In genomic region chr10:124708246-124708779, GRCh38 we compare ENCODE assay signal across 10 cellular contexts. TPM values are rescaled to one million over a fixed set of nuclear protein-coding genes. Genes with fewer than 3 reads are reported as not detected.
A peak's percentile ranks its signal among the peaks of the same experiment; 100 is the strongest.
DNase-seq lines count a peak whose midpoint lies in the region; ATAC-seq, FAIRE-seq and TF ChIP-seq lines count a peak whose summit lies in the region.
"Had no signal": no experiment of that assay in that cellular context is flagged by ENCODE, and none has a peak within 500 bp of the region (broad histone marks: within the 10 kb centered on the region; RNA-seq: fewer than 3 reads in every experiment).

No MANE protein-coding gene starts in this region.

- H3K79me1 ChIP-seq in H1 (ENCODE audit: low read depth, low read length), result peaks cover 2% of the 10 kb centered on the region; the same call in 1 of the 2 replicates

- H3K14ac ChIP-seq in H1 (ENCODE audit: insufficient read length), result no peak overlapping the region

- POLR2A ChIA-PET in H1 (lab: Charles Lee; ENCODE audit: partially characterized antibody), result no interaction called here

- 87% methylated on average over 9 of the region's 9 CpGs; no CpG with 5 or more reads in 1 of the 2 experiments for WGBS in H1 (ENCODE audit: extremely low coverage in 1 of 2, insufficient coverage in 1 of 2, insufficient read length in 1 of 2, insufficient replicate concordance in 2 of 2, low coverage in 1 of 2, low lambda C conversion rate in 2 of 2, missing lambda C conversion rate in 1 of 2), 2 experiments
- 14 to 30% (median 24%) methylated on average over 9 of the region's 9 CpGs for WGBS in ovary, 3 donors

- 0 out of 4 replicates have a peak overlapping the region, but pooled peaks of 1 of the 2 experiments have one; percentile 4 for H3K4me2 ChIP-seq in H1 (ENCODE audit: insufficient read depth in 1 of 2, low read depth in 2 of 2, low read length in 2 of 2)

- no peak for TF ChIP-seq RAD21 in H1 (IDR thresholded peaks at IDR 0.05 in 1 of 2, conservative IDR thresholded peaks at IDR 0.05 in 1 of 2; ENCODE audit: low read depth in 2 of 2, low read length in 2 of 2)

- CTCF ChIA-PET in H1 (lab: Charles Lee; ENCODE audit: partially characterized antibody), result interaction anchor here (0.7 to 3.3 kb wide), 8 partner anchors 11 to 169 kb away, joined by 3 to 30 read pairs (median 9); no protein-coding TSS in a partner anchor

- H3K4me3 ChIP-seq in H1 (ENCODE audit: extremely low read depth in 1 of 4, insufficient read depth in 2 of 4, low read depth in 3 of 4, low read length in 4 of 4) (no peak overlapping the region), ovary (no peak overlapping the region)

- no peak overlapping the region; a peak in 1 of 7 replicates for H3K9ac ChIP-seq in H1 (replicated peaks in 1 of 4; ENCODE audit: extremely low read depth in 1 of 4, low read depth in 3 of 4, low read length in 3 of 4)

- no peak overlapping the region for H3K4ac ChIP-seq in H1 (replicated peaks; ENCODE audit: insufficient read length, low read depth, low read length)

- no peaks in the 10 kb centered on the region for H3K9me3 ChIP-seq in H1 (ENCODE audit: insufficient read depth in 2 of 2, low read depth in 1 of 2, low read length in 1 of 2)
- H3K9me3 ChIP-seq in ovary, result no peaks in the 10 kb centered on the region

- H2AK5ac ChIP-seq in H1 (ENCODE audit: low read depth, low read length), result no peak overlapping the region

- H2BK12ac ChIP-seq in H1 (ENCODE audit: low read depth, low read length), result no peak overlapping the region

- no peak overlapping the region for H4K8ac ChIP-seq in H1 (ENCODE audit: extremely low read depth, insufficient read depth, low read length)

- no peak for FAIRE-seq in H1 (lab: Jason Lieb, UNC)

- peaks cover 3 to 13% of the 10 kb centered on the region in 2 experiments for H4K20me1 ChIP-seq in H1 (replicated peaks in 1 of 2; ENCODE audit: control insufficient read depth in 1 of 2, insufficient read depth in 2 of 2, low read length in 2 of 2)

- H2BK15ac ChIP-seq in H1 (ENCODE audit: low read length), result no peak overlapping the region

- no peak overlapping the region for H2BK20ac ChIP-seq in H1 (ENCODE audit: low read length)

- TF ChIP-seq CTCF in H1 (IDR thresholded peaks at IDR 0.05; ENCODE audit: control extremely low read depth in 1 of 3, insufficient read depth in 1 of 3, low read depth in 1 of 3, low read length in 3 of 3) (no peak), ovary (IDR thresholded peaks at IDR 0.05) (no peak)

- intact Hi-C loops in ovary (cut with DNase I), result no loop called here

- H3K18ac ChIP-seq in H1 (ENCODE audit: extremely low read depth, low read length), result no peak overlapping the region

- TF ChIP-seq POLR2A in H1 (IDR thresholded peaks at IDR 0.05; ENCODE audit: control extremely low read depth in 1 of 2, low read depth in 2 of 2, low read length in 2 of 2), result no peak
- no peak for TF ChIP-seq POLR2A in ovary (IDR thresholded peaks at IDR 0.05)

- no peak overlapping the region for H3K23ac ChIP-seq in H1 (ENCODE audit: insufficient read length)

- no peak overlapping the region for H3K27ac ChIP-seq in H1 (ENCODE audit: low read depth, low read length)
- H3K27ac ChIP-seq in ovary, result peak overlapping the region; percentile 52 to 96

- 0 out of 2 replicates have a peak overlapping the region, but pooled peaks have one; percentile 27 for H2BK5ac ChIP-seq in H1 (ENCODE audit: low read depth, low read length)

- no peak for ATAC-seq in GM19463 (IDR thresholded peaks at IDR 0.05; ENCODE audit: unreplicated experiment)

- peaks cover 3 to 21% (median 13%) of the 10 kb centered on the region in 4 experiments; a peak in 6 of 7 replicates for H3K4me1 ChIP-seq in H1 (replicated peaks in 1 of 4; ENCODE audit: control insufficient read depth in 3 of 4, insufficient read depth in 4 of 4, low read length in 3 of 4)
- H3K4me1 ChIP-seq in ovary (ENCODE audit: insufficient read depth), result peaks cover 61% of the 10 kb centered on the region

- H4K5ac ChIP-seq in H1 (ENCODE audit: insufficient read length, low read depth, low read length), result no peak overlapping the region

- no peak overlapping the region for H3K56ac ChIP-seq in H1 (replicated peaks; ENCODE audit: insufficient read length, low read depth, low read length)

- no peaks in the 10 kb centered on the region for H3K36me3 ChIP-seq in H1 (ENCODE audit: control insufficient read depth in 2 of 4, insufficient read depth in 4 of 4, low read length in 3 of 4)
- H3K36me3 ChIP-seq in ovary, result no peaks in the 10 kb centered on the region

- H3K79me2 ChIP-seq in H1 (ENCODE audit: control insufficient read depth in 1 of 2, insufficient read depth in 2 of 2, low read length in 2 of 2), result no peaks in the 10 kb centered on the region

- H3K27me3 ChIP-seq in H1 (replicated peaks in 1 of 4; ENCODE audit: control insufficient read depth in 3 of 4, extremely low read depth in 1 of 4, insufficient read depth in 3 of 4, low read length in 3 of 4) (no peaks in the 10 kb centered on the region), ovary (no peaks in the 10 kb centered on the region)

- H3K23me2 ChIP-seq in H1 (ENCODE audit: low read depth, low read length), result no peaks in the 10 kb centered on the region

- no peak for TF ChIP-seq EP300 in H1 (IDR thresholded peaks at IDR 0.05; ENCODE audit: borderline replicate concordance in 1 of 2, low read depth in 2 of 2, low read length in 2 of 2)
- no peak for TF ChIP-seq EP300 in ovary (IDR thresholded peaks at IDR 0.05)

- DNase-seq in COLO668 (lab: John Stamatoyannopoulos, UW; ENCODE audit: unreplicated experiment) (peak; percentile 4), NCI-H2081 treated with DMSO at 0.1 percent for 48 hours (lab: John Stamatoyannopoulos, UW) (peak; percentile 49), H1 (ENCODE audit: low read depth in 1 of 2, low spot score in 2 of 2) (no peak), ovary (peak in 1 of 5 donors; percentile 45), NCI-H226 (no peak), inferior parietal cortex (ENCODE audit: extremely low spot score) (no peak)
- no peak for DNase-seq in stimulated activated naive CD4-positive, alpha-beta T cell treated with Interleukin-2 at 50 U/mL for 16 hours (lab: John Stamatoyannopoulos, UW)
- DNase-seq: activated CD8-positive, alpha-beta memory T cell treated with anti-CD3 and anti-CD28 coated beads for 24 hours; stimulated activated CD4-positive, alpha-beta T cell treated with anti-CD3 and anti-CD28 coated beads, Interleukin-15, amount 100 ng/mL, for 24 hours had no signal

- H2BK120ac ChIP-seq in H1 (replicated peaks; ENCODE audit: low read depth, low read length), result no peak overlapping the region

- H4K91ac ChIP-seq in H1 (replicated peaks; ENCODE audit: insufficient read length, low read length), result no peak overlapping the region

- no peak overlapping the region for H2AFZ ChIP-seq in H1 (ENCODE audit: low read length)

TF ChIP-seq in H1, 55 proteins besides CTCF, POLR2A, EP300 and RAD21 (continues in another document):
- no peak for TF ChIP-seq RBBP5 (IDR thresholded peaks at IDR 0.05; ENCODE audit: borderline replicate concordance, low read depth, low read length)
- no peak for TF ChIP-seq SUZ12 (IDR thresholded peaks at IDR 0.05; ENCODE audit: low read length)
- no peak for TF ChIP-seq SIN3A (conservative IDR thresholded peaks at IDR 0.05 in 1 of 2, IDR thresholded peaks at IDR 0.05 in 1 of 2; ENCODE audit: low read depth in 1 of 2, low read length in 2 of 2)
- no peak for TF ChIP-seq MAFK (IDR thresholded peaks at IDR 0.05; ENCODE audit: low read depth, low read length)

RNA-seq across cellular contexts. Expression of gene FAM53B, which starts 35.9 kb away (rescaled TPM):
- total RNA-seq in H1 (2021; fragmentation: NEBNext Ultra II Directional; extraction: Animal tissue kit (Norgen Biotek cat#: 25700)), result 13.9 and 14.4 TPM in 2 replicates
- polyA plus RNA-seq in H1 (2011; rRNA removed) (5.3 and 7.9 TPM in 2 replicates), ovary (10 to 100 TPM in 1 of 2 donors, 1 to 10 TPM in 1; 9.7 to 21.3 TPM)
- 6.9 TPM for polyA plus RNA-seq in H1 (2011; cell fraction: cytosol; rRNA removed)
- polyA plus RNA-seq in H1 (2011; cell fraction: nucleus; rRNA removed), result 9.7 TPM
- 6.0 to 8.9 TPM (median 8.6 TPM) in 4 replicates for polyA plus RNA-seq in H1 (2012, experiment 1 of 2)
- 7.8 TPM for polyA plus RNA-seq in H1 (2012, experiment 2 of 2)
- polyA plus RNA-seq in H1 (2013, experiment 1 of 2), result 5.2 TPM
- 5.4 TPM for polyA plus RNA-seq in H1 (2013, experiment 2 of 2)
- polyA minus RNA-seq in H1 (2011; rRNA and poly(A)+ RNA removed), result 15.9 and 18.0 TPM in 2 replicates
- 13.6 TPM for polyA minus RNA-seq in H1 (2011; cell fraction: cytosol; rRNA and poly(A)+ RNA removed)
- 14.8 TPM for polyA minus RNA-seq in H1 (2011; cell fraction: nucleus; rRNA and poly(A)+ RNA removed)
- 10 to 100 TPM; 29.8 to 77.6 (median 47.8) TPM for total RNA-seq in ovary

Comparison
In these comparisons a context has a peak if more than half of its experiments do, and no peak if none do; other contexts are left out.
1. DNase-seq: peak in COLO668 (single experiment) and NCI-H2081 treated with DMSO at 0.1 percent for 48 hours (single experiment); none in H1 (0 of 2), stimulated activated naive CD4-positive, alpha-beta T cell treated with Interleukin-2 at 50 U/mL for 16 hours (single experiment), NCI-H226 (single experiment) and inferior parietal cortex (single experiment).